1 cellular context compared by ENCODE assay signal in the genomic region with DNA sequence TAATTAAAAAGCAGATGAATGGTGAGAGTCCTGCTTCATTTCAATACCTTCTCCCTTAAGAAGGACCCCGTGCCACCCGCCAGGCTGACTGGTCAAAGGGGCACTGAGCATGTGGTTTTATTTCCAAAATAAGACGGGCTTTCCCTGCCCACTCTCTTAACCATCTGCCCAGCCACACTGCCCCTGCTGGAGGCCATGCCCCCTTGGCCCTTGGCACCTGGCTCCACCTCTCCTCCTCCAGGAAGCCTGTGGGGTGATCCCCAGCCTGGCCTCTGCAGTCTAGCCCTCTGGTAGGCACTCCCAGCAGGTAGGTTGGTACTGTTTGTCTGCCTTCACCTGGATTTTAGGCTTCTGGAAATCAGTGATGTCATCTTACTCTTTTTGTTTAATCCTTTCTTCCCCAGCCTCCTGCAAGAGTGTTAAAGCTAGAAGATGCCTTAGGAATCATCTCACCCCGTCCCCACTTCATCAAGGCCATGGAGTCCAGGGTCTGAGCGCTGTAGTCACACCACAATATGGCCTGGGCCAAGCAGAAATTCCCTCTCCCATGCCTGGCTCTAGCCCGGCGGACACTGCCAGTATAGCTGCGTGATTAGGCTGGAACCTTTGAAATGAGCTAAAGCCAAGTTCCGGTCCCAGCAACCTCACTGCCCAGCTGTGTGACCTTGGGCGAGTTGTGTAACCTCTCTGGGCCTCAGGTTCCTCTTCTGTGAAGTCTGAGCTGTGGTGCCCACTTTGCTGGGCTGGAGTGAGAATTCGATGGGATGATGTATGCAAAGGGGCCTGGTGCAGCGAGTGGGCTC.
TF ChIP-seq lines count a peak whose summit lies in the region.

No MANE protein-coding gene starts in this region.

TF ChIP-seq in HepG2, 621 proteins besides CTCF, POLR2A, EP300 and RAD21 (continued from another document and continues in another):
- TF ChIP-seq, protein P1, sequence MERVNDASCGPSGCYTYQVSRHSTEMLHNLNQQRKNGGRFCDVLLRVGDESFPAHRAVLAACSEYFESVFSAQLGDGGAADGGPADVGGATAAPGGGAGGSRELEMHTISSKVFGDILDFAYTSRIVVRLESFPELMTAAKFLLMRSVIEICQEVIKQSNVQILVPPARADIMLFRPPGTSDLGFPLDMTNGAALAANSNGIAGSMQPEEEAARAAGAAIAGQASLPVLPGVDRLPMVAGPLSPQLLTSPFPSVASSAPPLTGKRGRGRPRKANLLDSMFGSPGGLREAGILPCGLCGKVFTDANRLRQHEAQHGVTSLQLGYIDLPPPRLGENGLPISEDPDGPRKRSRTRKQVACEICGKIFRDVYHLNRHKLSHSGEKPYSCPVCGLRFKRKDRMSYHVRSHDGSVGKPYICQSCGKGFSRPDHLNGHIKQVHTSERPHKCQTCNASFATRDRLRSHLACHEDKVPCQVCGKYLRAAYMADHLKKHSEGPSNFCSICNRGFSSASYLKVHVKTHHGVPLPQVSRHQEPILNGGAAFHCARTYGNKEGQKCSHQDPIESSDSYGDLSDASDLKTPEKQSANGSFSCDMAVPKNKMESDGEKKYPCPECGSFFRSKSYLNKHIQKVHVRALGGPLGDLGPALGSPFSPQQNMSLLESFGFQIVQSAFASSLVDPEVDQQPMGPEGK (CRISPR knock-in tag; IDR thresholded peaks at IDR 0.05) = 0 out of 2 replicates have a peak, but pooled peaks have one; percentile 14
- TF ChIP-seq, protein P2, sequence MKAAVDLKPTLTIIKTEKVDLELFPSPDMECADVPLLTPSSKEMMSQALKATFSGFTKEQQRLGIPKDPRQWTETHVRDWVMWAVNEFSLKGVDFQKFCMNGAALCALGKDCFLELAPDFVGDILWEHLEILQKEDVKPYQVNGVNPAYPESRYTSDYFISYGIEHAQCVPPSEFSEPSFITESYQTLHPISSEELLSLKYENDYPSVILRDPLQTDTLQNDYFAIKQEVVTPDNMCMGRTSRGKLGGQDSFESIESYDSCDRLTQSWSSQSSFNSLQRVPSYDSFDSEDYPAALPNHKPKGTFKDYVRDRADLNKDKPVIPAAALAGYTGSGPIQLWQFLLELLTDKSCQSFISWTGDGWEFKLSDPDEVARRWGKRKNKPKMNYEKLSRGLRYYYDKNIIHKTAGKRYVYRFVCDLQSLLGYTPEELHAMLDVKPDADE (CRISPR knock-in tag; IDR thresholded peaks at IDR 0.05) = no peak
- TF ChIP-seq ZMYM3 (CRISPR knock-in tag; IDR thresholded peaks at IDR 0.05) (peak; percentile 94), HDAC2 (CRISPR knock-in tag; IDR thresholded peaks at IDR 0.05) (peak; percentile 24; the same call in 1 of the 2 replicates), ZNF713 (CRISPR knock-in tag; IDR thresholded peaks at IDR 0.05) (no peak), NCOA2 (CRISPR knock-in tag; IDR thresholded peaks at IDR 0.05) (peak; percentile 38; the same call in 1 of the 2 replicates), HOXA5 (CRISPR knock-in tag; IDR thresholded peaks at IDR 0.05) (no peak), ZNF547 (CRISPR knock-in tag; IDR thresholded peaks at IDR 0.05) (no peak), ZBTB20 (CRISPR knock-in tag; IDR thresholded peaks at IDR 0.05; ENCODE audit: borderline replicate concordance, low read depth) (no peak), ZNF350 (CRISPR knock-in tag; IDR thresholded peaks at IDR 0.05; ENCODE audit: borderline replicate concordance, low read depth) (no peak; the same call in 1 of the 2 replicates), ZNF607 (CRISPR knock-in tag; IDR thresholded peaks at IDR 0.05; ENCODE audit: borderline replicate concordance) (no peak), ZNF441 (CRISPR knock-in tag; IDR thresholded peaks at IDR 0.05; ENCODE audit: borderline replicate concordance) (no peak), GPN1 (CRISPR knock-in tag; IDR thresholded peaks at IDR 0.05; ENCODE audit: borderline replicate concordance) (no peak), FOSL1 (CRISPR knock-in tag; IDR thresholded peaks at IDR 0.05; ENCODE audit: borderline replicate concordance) (no peak), ZFP41 (CRISPR knock-in tag; IDR thresholded peaks at IDR 0.05; ENCODE audit: borderline replicate concordance) (no peak), ZNF879 (CRISPR knock-in tag; IDR thresholded peaks at IDR 0.05) (no peak), ZNF564 (CRISPR knock-in tag; IDR thresholded peaks at IDR 0.05) (no peak), NCOR1 (IDR thresholded peaks at IDR 0.05; ENCODE audit: borderline replicate concordance, low read length) (no peak), ARNTL (CRISPR knock-in tag; IDR thresholded peaks at IDR 0.05) (no peak), PCBP1 (IDR thresholded peaks at IDR 0.05; ENCODE audit: borderline replicate concordance, low read depth, low read length) (no peak), HDAC6 (IDR thresholded peaks at IDR 0.05; ENCODE audit: low read depth, low read length) (no peak), PHF5A (CRISPR knock-in tag; IDR thresholded peaks at IDR 0.05; ENCODE audit: low read depth, unreplicated experiment) (no peak), MED1 (CRISPR knock-in tag; IDR thresholded peaks at IDR 0.05) (peak; percentile 47; the same call in 1 of the 2 replicates), HNF4G (IDR thresholded peaks at IDR 0.05; ENCODE audit: borderline replicate concordance, low read depth, low read length) (no peak), HNF4G (CRISPR knock-in tag; IDR thresholded peaks at IDR 0.05; ENCODE audit: borderline replicate concordance, low read depth) (no peak), TBX2 (CRISPR knock-in tag; IDR thresholded peaks at IDR 0.05; ENCODE audit: borderline replicate concordance) (peak; percentile 57; the same call in 1 of the 2 replicates), ZNF891 (CRISPR knock-in tag; IDR thresholded peaks at IDR 0.05) (no peak), NFRKB (IDR thresholded peaks at IDR 0.05) (no peak), SMYD3 (CRISPR knock-in tag; IDR thresholded peaks at IDR 0.05) (no peak), RFX5 (IDR thresholded peaks at IDR 0.05; ENCODE audit: low read depth, low read length) (no peak), SMAD3 (CRISPR knock-in tag; IDR thresholded peaks at IDR 0.05) (no peak), GATAD1 (CRISPR knock-in tag; IDR thresholded peaks at IDR 0.05) (0 out of 2 replicates have a peak, but pooled peaks have one; percentile 26), ZFX (CRISPR knock-in tag; IDR thresholded peaks at IDR 0.05; ENCODE audit: low read depth) (peak; percentile 34; the same call in 1 of the 2 replicates), TBP (CRISPR knock-in tag; IDR thresholded peaks at IDR 0.05) (no peak), RBFOX2 (IDR thresholded peaks at IDR 0.05; ENCODE audit: low read depth, low read length) (no peak), ZMYM2 (CRISPR knock-in tag; IDR thresholded peaks at IDR 0.05) (0 out of 2 replicates have a peak, but pooled peaks have one; percentile 24), SOX6 (IDR thresholded peaks at IDR 0.05) (no peak), SOX6 (CRISPR knock-in tag; IDR thresholded peaks at IDR 0.05) (no peak), SNAI1 (CRISPR knock-in tag; IDR thresholded peaks at IDR 0.05; ENCODE audit: borderline replicate concordance) (no peak), JUN (CRISPR knock-in tag; IDR thresholded peaks at IDR 0.05) (no peak), NR1H2 (CRISPR knock-in tag; IDR thresholded peaks at IDR 0.05; ENCODE audit: borderline replicate concordance, low read depth) (no peak)
- TF ChIP-seq, protein P3, sequence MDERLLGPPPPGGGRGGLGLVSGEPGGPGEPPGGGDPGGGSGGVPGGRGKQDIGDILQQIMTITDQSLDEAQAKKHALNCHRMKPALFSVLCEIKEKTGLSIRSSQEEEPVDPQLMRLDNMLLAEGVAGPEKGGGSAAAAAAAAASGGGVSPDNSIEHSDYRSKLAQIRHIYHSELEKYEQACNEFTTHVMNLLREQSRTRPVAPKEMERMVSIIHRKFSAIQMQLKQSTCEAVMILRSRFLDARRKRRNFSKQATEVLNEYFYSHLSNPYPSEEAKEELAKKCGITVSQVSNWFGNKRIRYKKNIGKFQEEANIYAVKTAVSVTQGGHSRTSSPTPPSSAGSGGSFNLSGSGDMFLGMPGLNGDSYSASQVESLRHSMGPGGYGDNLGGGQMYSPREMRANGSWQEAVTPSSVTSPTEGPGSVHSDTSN (CRISPR knock-in tag; IDR thresholded peaks at IDR 0.05) = no peak
- TF ChIP-seq, protein P4, sequence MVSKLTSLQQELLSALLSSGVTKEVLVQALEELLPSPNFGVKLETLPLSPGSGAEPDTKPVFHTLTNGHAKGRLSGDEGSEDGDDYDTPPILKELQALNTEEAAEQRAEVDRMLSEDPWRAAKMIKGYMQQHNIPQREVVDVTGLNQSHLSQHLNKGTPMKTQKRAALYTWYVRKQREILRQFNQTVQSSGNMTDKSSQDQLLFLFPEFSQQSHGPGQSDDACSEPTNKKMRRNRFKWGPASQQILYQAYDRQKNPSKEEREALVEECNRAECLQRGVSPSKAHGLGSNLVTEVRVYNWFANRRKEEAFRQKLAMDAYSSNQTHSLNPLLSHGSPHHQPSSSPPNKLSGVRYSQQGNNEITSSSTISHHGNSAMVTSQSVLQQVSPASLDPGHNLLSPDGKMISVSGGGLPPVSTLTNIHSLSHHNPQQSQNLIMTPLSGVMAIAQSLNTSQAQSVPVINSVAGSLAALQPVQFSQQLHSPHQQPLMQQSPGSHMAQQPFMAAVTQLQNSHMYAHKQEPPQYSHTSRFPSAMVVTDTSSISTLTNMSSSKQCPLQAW (CRISPR knock-in tag; IDR thresholded peaks at IDR 0.05) = peak; percentile 54; the same call in 1 of the 2 replicates
- TF ChIP-seq, protein P5, sequence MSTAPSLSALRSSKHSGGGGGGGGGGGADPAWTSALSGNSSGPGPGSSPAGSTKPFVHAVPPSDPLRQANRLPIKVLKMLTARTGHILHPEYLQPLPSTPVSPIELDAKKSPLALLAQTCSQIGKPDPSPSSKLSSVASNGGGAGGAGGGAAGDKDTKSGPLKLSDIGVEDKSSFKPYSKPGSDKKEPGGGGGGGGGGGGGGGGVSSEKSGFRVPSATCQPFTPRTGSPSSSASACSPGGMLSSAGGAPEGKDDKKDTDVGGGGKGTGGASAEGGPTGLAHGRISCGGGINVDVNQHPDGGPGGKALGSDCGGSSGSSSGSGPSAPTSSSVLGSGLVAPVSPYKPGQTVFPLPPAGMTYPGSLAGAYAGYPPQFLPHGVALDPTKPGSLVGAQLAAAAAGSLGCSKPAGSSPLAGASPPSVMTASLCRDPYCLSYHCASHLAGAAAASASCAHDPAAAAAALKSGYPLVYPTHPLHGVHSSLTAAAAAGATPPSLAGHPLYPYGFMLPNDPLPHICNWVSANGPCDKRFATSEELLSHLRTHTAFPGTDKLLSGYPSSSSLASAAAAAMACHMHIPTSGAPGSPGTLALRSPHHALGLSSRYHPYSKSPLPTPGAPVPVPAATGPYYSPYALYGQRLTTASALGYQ (CRISPR knock-in tag; IDR thresholded peaks at IDR 0.05) = no peak
- TF ChIP-seq, protein P6, sequence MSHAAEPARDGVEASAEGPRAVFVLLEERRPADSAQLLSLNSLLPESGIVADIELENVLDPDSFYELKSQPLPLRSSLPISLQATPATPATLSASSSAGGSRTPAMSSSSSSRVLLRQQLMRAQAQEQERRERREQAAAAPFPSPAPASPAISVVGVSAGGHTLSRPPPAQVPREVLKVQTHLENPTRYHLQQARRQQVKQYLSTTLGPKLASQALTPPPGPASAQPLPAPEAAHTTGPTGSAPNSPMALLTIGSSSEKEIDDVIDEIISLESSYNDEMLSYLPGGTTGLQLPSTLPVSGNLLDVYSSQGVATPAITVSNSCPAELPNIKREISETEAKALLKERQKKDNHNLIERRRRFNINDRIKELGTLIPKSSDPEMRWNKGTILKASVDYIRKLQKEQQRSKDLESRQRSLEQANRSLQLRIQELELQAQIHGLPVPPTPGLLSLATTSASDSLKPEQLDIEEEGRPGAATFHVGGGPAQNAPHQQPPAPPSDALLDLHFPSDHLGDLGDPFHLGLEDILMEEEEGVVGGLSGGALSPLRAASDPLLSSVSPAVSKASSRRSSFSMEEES (CRISPR knock-in tag; IDR thresholded peaks at IDR 0.05) = no peak
- TF ChIP-seq, protein P7, sequence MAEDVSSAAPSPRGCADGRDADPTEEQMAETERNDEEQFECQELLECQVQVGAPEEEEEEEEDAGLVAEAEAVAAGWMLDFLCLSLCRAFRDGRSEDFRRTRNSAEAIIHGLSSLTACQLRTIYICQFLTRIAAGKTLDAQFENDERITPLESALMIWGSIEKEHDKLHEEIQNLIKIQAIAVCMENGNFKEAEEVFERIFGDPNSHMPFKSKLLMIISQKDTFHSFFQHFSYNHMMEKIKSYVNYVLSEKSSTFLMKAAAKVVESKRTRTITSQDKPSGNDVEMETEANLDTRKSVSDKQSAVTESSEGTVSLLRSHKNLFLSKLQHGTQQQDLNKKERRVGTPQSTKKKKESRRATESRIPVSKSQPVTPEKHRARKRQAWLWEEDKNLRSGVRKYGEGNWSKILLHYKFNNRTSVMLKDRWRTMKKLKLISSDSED (CRISPR knock-in tag; IDR thresholded peaks at IDR 0.05) = no peak
- TF ChIP-seq, protein P8, sequence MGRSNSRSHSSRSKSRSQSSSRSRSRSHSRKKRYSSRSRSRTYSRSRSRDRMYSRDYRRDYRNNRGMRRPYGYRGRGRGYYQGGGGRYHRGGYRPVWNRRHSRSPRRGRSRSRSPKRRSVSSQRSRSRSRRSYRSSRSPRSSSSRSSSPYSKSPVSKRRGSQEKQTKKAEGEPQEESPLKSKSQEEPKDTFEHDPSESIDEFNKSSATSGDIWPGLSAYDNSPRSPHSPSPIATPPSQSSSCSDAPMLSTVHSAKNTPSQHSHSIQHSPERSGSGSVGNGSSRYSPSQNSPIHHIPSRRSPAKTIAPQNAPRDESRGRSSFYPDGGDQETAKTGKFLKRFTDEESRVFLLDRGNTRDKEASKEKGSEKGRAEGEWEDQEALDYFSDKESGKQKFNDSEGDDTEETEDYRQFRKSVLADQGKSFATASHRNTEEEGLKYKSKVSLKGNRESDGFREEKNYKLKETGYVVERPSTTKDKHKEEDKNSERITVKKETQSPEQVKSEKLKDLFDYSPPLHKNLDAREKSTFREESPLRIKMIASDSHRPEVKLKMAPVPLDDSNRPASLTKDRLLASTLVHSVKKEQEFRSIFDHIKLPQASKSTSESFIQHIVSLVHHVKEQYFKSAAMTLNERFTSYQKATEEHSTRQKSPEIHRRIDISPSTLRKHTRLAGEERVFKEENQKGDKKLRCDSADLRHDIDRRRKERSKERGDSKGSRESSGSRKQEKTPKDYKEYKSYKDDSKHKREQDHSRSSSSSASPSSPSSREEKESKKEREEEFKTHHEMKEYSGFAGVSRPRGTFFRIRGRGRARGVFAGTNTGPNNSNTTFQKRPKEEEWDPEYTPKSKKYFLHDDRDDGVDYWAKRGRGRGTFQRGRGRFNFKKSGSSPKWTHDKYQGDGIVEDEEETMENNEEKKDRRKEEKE (IDR thresholded peaks at IDR 0.05) = no peak
- TF ChIP-seq, protein P9, sequence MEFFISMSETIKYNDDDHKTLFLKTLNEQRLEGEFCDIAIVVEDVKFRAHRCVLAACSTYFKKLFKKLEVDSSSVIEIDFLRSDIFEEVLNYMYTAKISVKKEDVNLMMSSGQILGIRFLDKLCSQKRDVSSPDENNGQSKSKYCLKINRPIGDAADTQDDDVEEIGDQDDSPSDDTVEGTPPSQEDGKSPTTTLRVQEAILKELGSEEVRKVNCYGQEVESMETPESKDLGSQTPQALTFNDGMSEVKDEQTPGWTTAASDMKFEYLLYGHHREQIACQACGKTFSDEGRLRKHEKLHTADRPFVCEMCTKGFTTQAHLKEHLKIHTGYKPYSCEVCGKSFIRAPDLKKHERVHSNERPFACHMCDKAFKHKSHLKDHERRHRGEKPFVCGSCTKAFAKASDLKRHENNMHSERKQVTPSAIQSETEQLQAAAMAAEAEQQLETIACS (CRISPR knock-in tag; IDR thresholded peaks at IDR 0.05) = no peak
- TF ChIP-seq, protein P10, sequence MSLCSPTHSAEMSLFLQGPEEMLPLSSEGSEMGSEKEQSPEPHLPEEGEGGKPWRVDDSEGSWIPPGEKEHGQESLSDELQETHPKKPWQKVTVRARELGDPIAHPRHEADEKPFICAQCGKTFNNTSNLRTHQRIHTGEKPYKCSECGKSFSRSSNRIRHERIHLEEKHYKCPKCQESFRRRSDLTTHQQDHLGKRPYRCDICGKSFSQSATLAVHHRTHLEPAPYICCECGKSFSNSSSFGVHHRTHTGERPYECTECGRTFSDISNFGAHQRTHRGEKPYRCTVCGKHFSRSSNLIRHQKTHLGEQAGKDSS (CRISPR knock-in tag; IDR thresholded peaks at IDR 0.05; ENCODE audit: borderline replicate concordance, low read depth) = no peak; the same call in 1 of the 2 replicates
